12 cellular contexts compared by ENCODE assay signal in the genomic region with DNA sequence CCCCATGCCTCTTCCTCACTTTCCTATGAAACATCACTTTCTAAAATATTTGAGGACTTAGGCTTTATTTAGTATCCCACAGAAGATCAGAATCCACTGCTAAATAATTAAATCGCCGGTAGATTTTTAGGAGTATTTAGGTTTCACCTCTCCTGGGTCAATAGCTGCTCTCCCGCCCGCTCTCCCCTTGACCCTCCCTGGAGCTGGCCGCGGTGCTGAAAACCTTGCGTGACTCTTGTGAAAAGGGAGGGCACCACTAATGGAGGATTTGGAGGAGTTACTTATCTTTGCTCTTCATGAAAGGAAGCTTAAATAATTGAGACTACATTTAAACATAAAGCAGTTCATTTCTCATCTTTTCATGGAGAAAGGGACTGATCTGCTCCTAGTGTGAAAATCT. TPM values are rescaled to one million over a fixed set of nuclear protein-coding genes. Genes with fewer than 3 reads are reported as not detected.
DNase-seq lines count a peak whose midpoint lies in the region; ATAC-seq and TF ChIP-seq lines count a peak whose summit lies in the region.
"Had no signal": no experiment of that assay in that cellular context is flagged by ENCODE, and none has a peak within 500 bp of the region (broad histone marks: within the 10 kb centered on the region; RNA-seq: fewer than 3 reads in every experiment).

No MANE protein-coding gene starts in this region.

- peaks cover 3% of the 10 kb centered on the region for H3K9me3 ChIP-seq in neural cell (ENCODE audit: low read length)
- H3K9me3 ChIP-seq: esophagus muscularis mucosa had no signal

- no peaks in the 10 kb centered on the region for H3F3A ChIP-seq in neural cell (ENCODE audit: insufficient read depth, low read length, poor library complexity, severe bottlenecking)

- no peak overlapping the region for H3K27ac ChIP-seq in neural cell (ENCODE audit: low read length)
- H3K27ac ChIP-seq: 22Rv1, esophagus muscularis mucosa had no signal

- TF ChIP-seq RAD21 in neural cell (conservative IDR thresholded peaks at IDR 0.05): no peak

- H3K27me3 ChIP-seq in neural cell (ENCODE audit: insufficient read depth, low read depth, low read length): peaks cover 95% of the 10 kb centered on the region

- no peak for ATAC-seq in naive thymus-derived CD8-positive, alpha-beta T cell

- no peak overlapping the region for H3K4me3 ChIP-seq in neural cell (ENCODE audit: low read length)
- H3K4me3 ChIP-seq: esophagus muscularis mucosa, lung had no signal

- peaks cover 0 to 15% (median 6%) of the 10 kb centered on the region in 4 donors for H3K4me1 Mint-ChIP-seq in naive thymus-derived CD8-positive, alpha-beta T cell

- no peaks in the 10 kb centered on the region for H3K79me2 ChIP-seq in neural cell (replicated peaks; ENCODE audit: insufficient read depth, low read length)

- H3K9ac ChIP-seq in neural cell (ENCODE audit: low read length): no peak overlapping the region

- TF ChIP-seq EP300 in neural cell (conservative IDR thresholded peaks at IDR 0.05; ENCODE audit: poor library complexity, severe bottlenecking): no peak

- no peaks in the 10 kb centered on the region for H3K36me3 ChIP-seq in neural cell (ENCODE audit: insufficient read depth, low read length)
- H3K36me3 ChIP-seq: esophagus muscularis mucosa had no signal

- peaks cover 4 to 44% (median 17%) of the 10 kb centered on the region in 3 donors for H3K36me3 Mint-ChIP-seq in naive thymus-derived CD8-positive, alpha-beta T cell

- H3K4me3 Mint-ChIP-seq in naive thymus-derived CD8-positive, alpha-beta T cell: no peak overlapping the region

- POLR2A ChIA-PET in naive thymus-derived CD8-positive, alpha-beta T cell (lab: Charles Lee): no interaction called here

- no peak for TF ChIP-seq CTCF in neural cell (IDR thresholded peaks at IDR 0.05; ENCODE audit: poor library complexity, severe bottlenecking)

- H3K4me2 ChIP-seq in neural cell (ENCODE audit: low read length): no peak overlapping the region

- H3K27me3 Mint-ChIP-seq in naive thymus-derived CD8-positive, alpha-beta T cell: peaks cover 63 to 97% (median 76%) of the 10 kb centered on the region in 5 donors

- H3K9me2 ChIP-seq in neural cell (ENCODE audit: insufficient read depth, low read length): no peaks in the 10 kb centered on the region

- no peaks in the 10 kb centered on the region for H4K20me1 ChIP-seq in neural cell (ENCODE audit: insufficient read depth)

- peak; percentile 29 for DNase-seq in DMS 273 (lab: John Stamatoyannopoulos, UW; ENCODE audit: unreplicated experiment)
- no peak for DNase-seq in DMS 273 treated with DMSO at 0.1 percent for 48 hours (lab: John Stamatoyannopoulos, UW)
- peak; percentile 32 for DNase-seq in LHCN-M2 (ENCODE audit: low read depth)
- peak; percentile 59 for DNase-seq in astrocyte of the hippocampus (ENCODE audit: low read depth, low spot score)
- no peak for DNase-seq in naive thymus-derived CD8-positive, alpha-beta T cell
- no peak for DNase-seq in NCI-H446 (lab: John Stamatoyannopoulos, UW)
- DNase-seq in NCI-H128 (lab: John Stamatoyannopoulos, UW; ENCODE audit: unreplicated experiment): no peak
- DNase-seq: anterior cingulate cortex had no signal

- H3K9me3 Mint-ChIP-seq in naive thymus-derived CD8-positive, alpha-beta T cell: peaks cover 10 to 60% (median 26%) of the 10 kb centered on the region in 9 donors

- H3K27ac Mint-ChIP-seq in naive thymus-derived CD8-positive, alpha-beta T cell: no peak overlapping the region

- H2AFZ ChIP-seq in neural cell (ENCODE audit: low read depth, low read length): no peak overlapping the region

TF ChIP-seq in neural cell, 6 proteins besides CTCF, POLR2A, EP300 and RAD21:
- TF ChIP-seq MXI1 (conservative IDR thresholded peaks at IDR 0.05; ENCODE audit: poor library complexity, severe bottlenecking): no peak
- TF ChIP-seq, protein P1, sequence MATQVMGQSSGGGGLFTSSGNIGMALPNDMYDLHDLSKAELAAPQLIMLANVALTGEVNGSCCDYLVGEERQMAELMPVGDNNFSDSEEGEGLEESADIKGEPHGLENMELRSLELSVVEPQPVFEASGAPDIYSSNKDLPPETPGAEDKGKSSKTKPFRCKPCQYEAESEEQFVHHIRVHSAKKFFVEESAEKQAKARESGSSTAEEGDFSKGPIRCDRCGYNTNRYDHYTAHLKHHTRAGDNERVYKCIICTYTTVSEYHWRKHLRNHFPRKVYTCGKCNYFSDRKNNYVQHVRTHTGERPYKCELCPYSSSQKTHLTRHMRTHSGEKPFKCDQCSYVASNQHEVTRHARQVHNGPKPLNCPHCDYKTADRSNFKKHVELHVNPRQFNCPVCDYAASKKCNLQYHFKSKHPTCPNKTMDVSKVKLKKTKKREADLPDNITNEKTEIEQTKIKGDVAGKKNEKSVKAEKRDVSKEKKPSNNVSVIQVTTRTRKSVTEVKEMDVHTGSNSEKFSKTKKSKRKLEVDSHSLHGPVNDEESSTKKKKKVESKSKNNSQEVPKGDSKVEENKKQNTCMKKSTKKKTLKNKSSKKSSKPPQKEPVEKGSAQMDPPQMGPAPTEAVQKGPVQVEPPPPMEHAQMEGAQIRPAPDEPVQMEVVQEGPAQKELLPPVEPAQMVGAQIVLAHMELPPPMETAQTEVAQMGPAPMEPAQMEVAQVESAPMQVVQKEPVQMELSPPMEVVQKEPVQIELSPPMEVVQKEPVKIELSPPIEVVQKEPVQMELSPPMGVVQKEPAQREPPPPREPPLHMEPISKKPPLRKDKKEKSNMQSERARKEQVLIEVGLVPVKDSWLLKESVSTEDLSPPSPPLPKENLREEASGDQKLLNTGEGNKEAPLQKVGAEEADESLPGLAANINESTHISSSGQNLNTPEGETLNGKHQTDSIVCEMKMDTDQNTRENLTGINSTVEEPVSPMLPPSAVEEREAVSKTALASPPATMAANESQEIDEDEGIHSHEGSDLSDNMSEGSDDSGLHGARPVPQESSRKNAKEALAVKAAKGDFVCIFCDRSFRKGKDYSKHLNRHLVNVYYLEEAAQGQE (IDR thresholded peaks at IDR 0.05; ENCODE audit: borderline replicate concordance): peak; percentile 51

RNA-seq across cellular contexts. Expression of a gene that starts 14.1 kb away (rescaled TPM):
- 0.29 and 0.32 TPM in 2 replicates for total RNA-seq in LHCN-M2 (2014; rRNA removed)
- polyA plus RNA-seq in LHCN-M2 (2012): 0.28 TPM
- not detected in 2 replicates for polyA plus RNA-seq in neural cell
- polyA minus RNA-seq in neural cell: not detected in 2 replicates
- not detected for total RNA-seq in naive thymus-derived CD8-positive, alpha-beta T cell
- polyA plus RNA-seq in naive thymus-derived CD8-positive, alpha-beta T cell: not detected
- total RNA-seq: esophagus muscularis mucosa, lung had no signal
- polyA plus RNA-seq: lung had no signal

Comparison
In these comparisons a context has a peak if more than half of its experiments do, and no peak if none do; other contexts are left out.
1. DNase-seq: peak in DMS 273 (single experiment), LHCN-M2 (single experiment) and astrocyte of the hippocampus (single experiment); none in DMS 273 treated with DMSO at 0.1 percent for 48 hours (single experiment), naive thymus-derived CD8-positive, alpha-beta T cell (0 of 10), NCI-H446 (0 of 2) and NCI-H128 (single experiment).